Comparison of ENCODE assay signal across 1 cellular context in genomic region chr12:12713932-12714275, GRCh38.
TF ChIP-seq lines count a peak whose summit lies in the region.

No MANE protein-coding gene starts in this region.

TF ChIP-seq in HEK293, 187 proteins besides CTCF, POLR2A, EP300 and RAD21 (continued from another document):
- TF ChIP-seq, protein P1, sequence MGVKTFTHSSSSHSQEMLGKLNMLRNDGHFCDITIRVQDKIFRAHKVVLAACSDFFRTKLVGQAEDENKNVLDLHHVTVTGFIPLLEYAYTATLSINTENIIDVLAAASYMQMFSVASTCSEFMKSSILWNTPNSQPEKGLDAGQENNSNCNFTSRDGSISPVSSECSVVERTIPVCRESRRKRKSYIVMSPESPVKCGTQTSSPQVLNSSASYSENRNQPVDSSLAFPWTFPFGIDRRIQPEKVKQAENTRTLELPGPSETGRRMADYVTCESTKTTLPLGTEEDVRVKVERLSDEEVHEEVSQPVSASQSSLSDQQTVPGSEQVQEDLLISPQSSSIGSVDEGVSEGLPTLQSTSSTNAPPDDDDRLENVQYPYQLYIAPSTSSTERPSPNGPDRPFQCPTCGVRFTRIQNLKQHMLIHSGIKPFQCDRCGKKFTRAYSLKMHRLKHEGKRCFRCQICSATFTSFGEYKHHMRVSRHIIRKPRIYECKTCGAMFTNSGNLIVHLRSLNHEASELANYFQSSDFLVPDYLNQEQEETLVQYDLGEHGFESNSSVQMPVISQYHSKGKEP (tag by site-specific recombination; IDR thresholded peaks at IDR 0.05) = 0 out of 2 replicates have a peak, but pooled peaks have one; percentile 2
TF ChIP-seq in HEK293: peak in this region for 5.
